1 cellular context compared by ENCODE assay signal in the genomic region with DNA sequence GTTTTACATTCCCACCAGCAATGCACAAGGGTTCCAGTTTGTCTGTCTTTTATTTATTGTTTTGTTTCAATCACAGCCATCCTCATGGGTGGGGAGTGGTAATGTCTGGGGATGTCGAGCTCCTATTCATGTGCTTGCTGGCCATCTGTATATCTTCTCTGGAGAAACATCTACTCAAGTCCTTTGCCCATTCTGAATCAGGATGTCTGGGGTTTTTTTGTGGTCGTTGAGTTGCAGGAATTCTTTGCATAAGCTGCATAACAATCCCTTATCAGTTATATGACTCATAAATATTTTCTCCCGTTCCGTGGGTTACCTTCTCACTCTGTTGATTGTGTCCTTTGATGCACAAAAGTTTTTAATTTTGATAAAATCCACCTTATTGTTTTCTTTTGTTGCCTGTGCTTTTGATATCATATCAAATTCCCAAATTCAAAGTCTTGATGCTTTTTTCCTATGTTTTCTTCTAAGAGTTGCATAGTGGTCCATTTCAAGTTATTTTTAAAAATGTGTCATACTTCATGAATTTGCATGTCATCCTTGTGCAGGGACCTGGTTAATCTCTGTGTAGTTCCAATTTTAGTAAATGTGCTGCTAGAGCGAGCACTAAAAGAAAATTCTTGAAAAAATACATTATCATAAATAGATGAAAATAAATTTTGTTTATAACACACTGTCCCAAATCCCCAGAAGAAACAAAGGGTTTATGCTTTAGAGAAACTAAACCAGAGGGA.
TF ChIP-seq lines count a peak whose summit lies in the region.

No MANE protein-coding gene starts in this region.

TF ChIP-seq in A549, 52 proteins besides CTCF, POLR2A, EP300 and RAD21:
- TF ChIP-seq GATA3 (IDR thresholded peaks at IDR 0.05; ENCODE audit: borderline replicate concordance) (peak; percentile 29; the same call in 1 of the 2 replicates), NR3C1 (IDR thresholded peaks at IDR 0.05) (no peak), FOSL2 (IDR thresholded peaks at IDR 0.05) (no peak), FOSL2 (CRISPR knock-in tag; IDR thresholded peaks at IDR 0.05) (peak; percentile 57)
TF ChIP-seq in A549: peak in this region for 2.
